In genomic region chr17:61237275-61237674, GRCh38 we compare ENCODE assay signal across 34 cellular contexts.
"Had no signal": no experiment of that assay in that cellular context is flagged by ENCODE, and none has a peak within 500 bp of the region (broad histone marks: within the 10 kb centered on the region; RNA-seq: fewer than 3 reads in every experiment).

No MANE protein-coding gene starts in this region.

- H3K27me3 Mint-ChIP-seq: activated CD4-positive, alpha-beta memory T cell treated with anti-CD3 and anti-CD28 coated beads, Interleukin-2, amount 10 ng/mL, durations not matched to agents 7 days and 5 days; activated CD4-positive, alpha-beta T cell treated with anti-CD3 and anti-CD28 coated beads, Interleukin-2, amount 10 ng/mL, durations not matched to agents 7 days and 5 days; activated naive CD4-positive, alpha-beta T cell treated with anti-CD3 and anti-CD28 coated beads, Interleukin-2, amount 50 U/mL, for 24 hours; activated naive CD8-positive, alpha-beta T cell treated with anti-CD3 and anti-CD28 coated beads, Interleukin-2, amount 50 U/mL, for 24 hours; activated T-helper 17 cell treated with anti-CD3 and anti-CD28 coated beads, Interleukin-2, amount 50 U/mL, for 72 hours; effector memory CD8-positive, alpha-beta T cell; naive B cell; stimulated activated memory B cell treated with anti-CD40 and anti-IgM and Interleukin-4, amounts not matched to agents 10 μg/mL and 1 μg/mL and 100 μg/mL, for 72 hours had no signal

- H3K9me3 ChIP-seq: pancreas, prostate gland, tibial nerve had no signal

- H3K27ac Mint-ChIP-seq: activated CD4-positive, alpha-beta memory T cell treated with anti-CD3 and anti-CD28 coated beads, Interleukin-2, amount 10 ng/mL, durations not matched to agents 7 days and 5 days; activated CD4-positive, alpha-beta T cell treated with anti-CD3 and anti-CD28 coated beads, Interleukin-2, amount 10 ng/mL, durations not matched to agents 7 days and 5 days; activated naive CD4-positive, alpha-beta T cell treated with anti-CD3 and anti-CD28 coated beads, Interleukin-2, amount 50 U/mL, for 24 hours; activated naive CD8-positive, alpha-beta T cell treated with anti-CD3 and anti-CD28 coated beads, Interleukin-2, amount 50 U/mL, for 24 hours; activated T-helper 17 cell treated with anti-CD3 and anti-CD28 coated beads, Interleukin-2, amount 50 U/mL, for 72 hours; effector memory CD8-positive, alpha-beta T cell; stimulated activated memory B cell treated with anti-CD40 and anti-IgM and Interleukin-4, amounts not matched to agents 10 μg/mL and 1 μg/mL and 100 μg/mL, for 72 hours; WTC11 had no signal

- H3K27ac ChIP-seq: pancreas, prostate gland, stomach had no signal

- H3K27me3 ChIP-seq: pancreas, stomach, tibial nerve had no signal

- H3K4me1 Mint-ChIP-seq: stimulated activated memory B cell treated with anti-CD40 and anti-IgM and Interleukin-4, amounts not matched to agents 10 μg/mL and 1 μg/mL and 100 μg/mL, for 72 hours had no signal

- H3K4me3 Mint-ChIP-seq: activated CD4-positive, alpha-beta memory T cell treated with anti-CD3 and anti-CD28 coated beads, Interleukin-2, amount 10 ng/mL, durations not matched to agents 7 days and 5 days; activated CD4-positive, alpha-beta T cell treated with anti-CD3 and anti-CD28 coated beads, Interleukin-2, amount 10 ng/mL, durations not matched to agents 7 days and 5 days; activated naive CD4-positive, alpha-beta T cell treated with anti-CD3 and anti-CD28 coated beads, Interleukin-2, amount 50 U/mL, for 24 hours; activated naive CD8-positive, alpha-beta T cell treated with anti-CD3 and anti-CD28 coated beads, Interleukin-2, amount 50 U/mL, for 24 hours; activated T-cell treated with anti-CD3 and anti-CD28 coated beads, Interleukin-2, amount 50 U/mL, for 4 hours; activated T-helper 17 cell treated with anti-CD3 and anti-CD28 coated beads, Interleukin-2, amount 50 U/mL, for 72 hours; effector memory CD8-positive, alpha-beta T cell; naive B cell; stimulated activated memory B cell treated with anti-CD40 and anti-IgM and Interleukin-4, amounts not matched to agents 10 μg/mL and 1 μg/mL and 100 μg/mL, for 72 hours; WTC11 had no signal

- FAIRE-seq: endothelial cell of umbilical vein, keratinocyte, pancreas, urothelium cell line had no signal

- H3K4me2 ChIP-seq: smooth muscle cell had no signal

- H3K36me3 ChIP-seq: pancreas, prostate gland, stomach, tibial nerve had no signal

- ATAC-seq: activated naive CD8-positive, alpha-beta T cell treated with anti-CD3 and anti-CD28 coated beads, Interleukin-2, amount 50 U/mL, for 24 hours; activated T-cell treated with anti-CD3 and anti-CD28 coated beads, Interleukin-2, amount 50 U/mL, for 4 hours; activated T-helper 17 cell treated with anti-CD3 and anti-CD28 coated beads, Interleukin-2, amount 50 U/mL, for 72 hours; effector memory CD8-positive, alpha-beta T cell; esophagus mucosa; left cardiac atrium; left ventricle myocardium superior; pancreas; stimulated activated memory B cell treated with anti-CD40 and anti-IgM and Interleukin-4, amounts not matched to agents 10 μg/mL and 1 μg/mL and 100 μg/mL, for 72 hours; WTC11 had no signal

- DNase-seq: activated CD4-positive, alpha-beta memory T cell treated with anti-CD3 and anti-CD28 coated beads, Interleukin-2, amount 10 ng/mL, durations not matched to agents 7 days and 5 days; activated CD4-positive, alpha-beta T cell treated with anti-CD3 and anti-CD28 coated beads for 1 hour; activated CD4-positive, alpha-beta T cell treated with anti-CD3 and anti-CD28 coated beads, Interleukin-2, amount 10 ng/mL, durations not matched to agents 7 days and 5 days; activated gamma-delta T cell treated with Interleukin-2 at 50 U/mL for 16 hours; activated naive CD8-positive, alpha-beta T cell treated with anti-CD3 and anti-CD28 coated beads, Interleukin-2, amount 50 U/mL, for 24 hours; activated T-cell treated with anti-CD3 and anti-CD28 coated beads, Interleukin-2, amount 50 U/mL, for 4 hours; amygdala; caudate nucleus; cortex of kidney; effector memory CD8-positive, alpha-beta T cell; foreskin fibroblast; head of caudate nucleus; hippocampal formation; left cardiac atrium; left ventricle myocardium superior; naive B cell; pancreas; retina; stimulated activated CD4-positive, alpha-beta T cell treated with anti-CD3 and anti-CD28 coated beads, Interleukin-1b, Interleukin-23, amount 100 ng/mL, for 48 hours; stimulated activated CD4-positive, alpha-beta T cell treated with anti-CD3 and anti-CD28 coated beads, Interleukin-4, amount 100 ng/mL, for 4 hours; stimulated activated CD8-positive, alpha-beta memory T cell treated with anti-CD3 and anti-CD28 coated beads, Interleukin-4, amount 100 ng/mL, for 48 hours; stomach; T-helper 2 cell had no signal

- H3K9me3 Mint-ChIP-seq: activated CD4-positive, alpha-beta T cell treated with anti-CD3 and anti-CD28 coated beads, Interleukin-2, amount 10 ng/mL, durations not matched to agents 7 days and 5 days; activated naive CD4-positive, alpha-beta T cell treated with anti-CD3 and anti-CD28 coated beads, Interleukin-2, amount 50 U/mL, for 24 hours; activated naive CD8-positive, alpha-beta T cell treated with anti-CD3 and anti-CD28 coated beads, Interleukin-2, amount 50 U/mL, for 24 hours; activated T-helper 17 cell treated with anti-CD3 and anti-CD28 coated beads, Interleukin-2, amount 50 U/mL, for 72 hours; effector memory CD8-positive, alpha-beta T cell had no signal

- H3K4me3 ChIP-seq: pancreas, prostate gland, smooth muscle cell, stomach, tibial nerve had no signal
